Comparison of ENCODE assay signal across 11 cellular contexts in the genomic region with DNA sequence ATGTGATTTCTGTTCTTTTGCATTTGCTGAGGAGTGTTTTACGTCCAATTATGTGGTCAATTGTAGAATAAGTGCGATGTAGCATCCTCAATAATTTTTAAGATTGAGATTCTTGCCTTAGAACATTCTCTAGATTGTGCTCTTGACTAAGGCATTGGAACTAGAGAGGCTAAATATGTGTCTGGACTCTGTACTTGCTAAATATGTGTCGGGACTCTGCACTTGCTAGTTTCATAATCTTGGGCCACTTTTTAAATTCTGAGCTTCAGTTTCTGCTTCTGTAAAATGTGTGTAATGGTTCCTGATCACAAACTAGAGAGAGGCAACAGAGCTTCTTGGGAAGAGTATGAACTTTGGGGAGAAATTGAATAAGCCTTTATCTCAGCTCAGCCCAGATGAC. TPM values are rescaled to one million over a fixed set of nuclear protein-coding genes. Genes with fewer than 3 reads are reported as not detected.
"Had no signal": no experiment of that assay in that cellular context is flagged by ENCODE, and none has a peak within 500 bp of the region (broad histone marks: within the 10 kb centered on the region; RNA-seq: fewer than 3 reads in every experiment).

No MANE protein-coding gene starts in this region.

- H3K36me3 ChIP-seq: HAP-1 had no signal

- DNase-seq: GM23248, GOT3, H7, H9, HCEC 1CT, HFFc6 had no signal

- H3K9ac ChIP-seq: GM23248 had no signal

- ATAC-seq: GM23338, HCT116 had no signal

- H3K9me3 ChIP-seq: HAP-1 had no signal

- FAIRE-seq: H1, H54 had no signal

- H3K27ac ChIP-seq: GM23248 had no signal

- H3K4me3 ChIP-seq: GM23248, GM23338, HAP-1 had no signal

- H3K4me1 ChIP-seq: HAP-1 had no signal

RNA-seq across cellular contexts. Expression of a gene that starts 21.6 kb away (rescaled TPM):
- polyA plus RNA-seq: GM23338 had no signal
